ENCODE assay signal across 14 cellular contexts in the genomic region with DNA sequence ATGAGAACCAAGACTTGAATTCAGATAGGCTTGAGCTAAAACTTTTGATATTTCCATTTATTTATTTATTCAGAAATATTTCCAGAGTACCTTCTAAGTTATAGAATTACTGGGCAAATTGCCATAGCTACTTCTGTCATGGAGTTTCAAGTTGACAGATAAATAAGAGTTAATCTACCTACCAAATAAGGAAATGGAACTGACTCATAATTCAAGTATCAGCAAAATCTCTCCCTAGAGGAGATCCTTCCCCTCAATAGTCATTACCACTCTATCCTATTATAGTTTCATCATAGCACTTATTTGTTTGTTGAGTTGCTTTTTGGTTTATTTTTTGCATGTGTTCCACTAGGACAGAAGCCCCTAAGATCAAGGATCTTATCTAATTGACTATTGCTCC. TPM values are rescaled to one million over a fixed set of nuclear protein-coding genes. Genes with fewer than 3 reads are reported as not detected.
DNase-seq lines count a peak whose midpoint lies in the region; ATAC-seq lines count a peak whose summit lies in the region.
"Had no signal": no experiment of that assay in that cellular context is flagged by ENCODE, and none has a peak within 500 bp of the region (broad histone marks: within the 10 kb centered on the region; RNA-seq: fewer than 3 reads in every experiment).

No MANE protein-coding gene starts in this region.

- H3K9me3 ChIP-seq in mesenchymal stem cell (ENCODE audit: control insufficient read depth, low read length), result no peaks in the 10 kb centered on the region

- H4K91ac ChIP-seq in mesenchymal stem cell (ENCODE audit: low read length), result no peak overlapping the region

- no peak overlapping the region for H3K9ac ChIP-seq in mesenchymal stem cell (ENCODE audit: low read length)

- no peak overlapping the region for H2BK12ac ChIP-seq in mesenchymal stem cell (ENCODE audit: low read length in 2 of 2)

- no peak overlapping the region for H3K4me2 ChIP-seq in mesenchymal stem cell (ENCODE audit: low read length, poor library complexity, severe bottlenecking)

- H2BK15ac ChIP-seq in mesenchymal stem cell (ENCODE audit: low read depth, poor library complexity, severe bottlenecking), result no peak overlapping the region

- H3K14ac ChIP-seq in mesenchymal stem cell (ENCODE audit: low read length in 2 of 2), result no peak overlapping the region

- H2AK5ac ChIP-seq in mesenchymal stem cell (ENCODE audit: low read length, severe bottlenecking), result no peak overlapping the region

- no peak overlapping the region for H3K27ac ChIP-seq in mesenchymal stem cell (ENCODE audit: low read length, poor library complexity, severe bottlenecking)

- no peaks in the 10 kb centered on the region for H3K4me1 ChIP-seq in mesenchymal stem cell (ENCODE audit: control insufficient read depth, insufficient read depth, low read depth, low read length)

- H3K4ac ChIP-seq in mesenchymal stem cell (ENCODE audit: low read depth in 1 of 2, low read length in 2 of 2), result no peak overlapping the region

- peak; percentile 88 for ATAC-seq in GM18870 (IDR thresholded peaks at IDR 0.05; ENCODE audit: unreplicated experiment)
- peak; percentile 78 for ATAC-seq in GM21723 (IDR thresholded peaks at IDR 0.05; ENCODE audit: unreplicated experiment)
- peak; percentile 80 for ATAC-seq in HG03469 (IDR thresholded peaks at IDR 0.05; ENCODE audit: unreplicated experiment)
- no peak for ATAC-seq in HG02938 (IDR thresholded peaks at IDR 0.05; ENCODE audit: unreplicated experiment)
- ATAC-seq in HG03039 (IDR thresholded peaks at IDR 0.05; ENCODE audit: unreplicated experiment), result no peak
- ATAC-seq: T-helper 17 cell had no signal

- no peak overlapping the region for H2BK5ac ChIP-seq in mesenchymal stem cell (ENCODE audit: low read depth, low read length, poor library complexity, severe bottlenecking)

- H3K79me1 ChIP-seq in mesenchymal stem cell (replicated peaks; ENCODE audit: low read length, poor library complexity, severe bottlenecking), result no peaks in the 10 kb centered on the region

- H3K27me3 ChIP-seq in mesenchymal stem cell (ENCODE audit: control insufficient read depth in 1 of 2, insufficient read depth in 1 of 2, low read length in 2 of 2), result no peaks in the 10 kb centered on the region

- H3K18ac ChIP-seq in mesenchymal stem cell (ENCODE audit: low read depth in 1 of 2, low read length in 2 of 2), result no peak overlapping the region

- no peak overlapping the region for H4K8ac ChIP-seq in mesenchymal stem cell (ENCODE audit: low read length)

- no peak overlapping the region for H2AFZ ChIP-seq in mesenchymal stem cell (ENCODE audit: low read depth, low read length)

- H2BK120ac ChIP-seq in mesenchymal stem cell (ENCODE audit: low read depth, low read length), result no peak overlapping the region

- H3K36me3 ChIP-seq in mesenchymal stem cell (ENCODE audit: control insufficient read depth in 1 of 2, insufficient read depth in 2 of 2, low read depth in 1 of 2, low read length in 2 of 2), result no peaks in the 10 kb centered on the region

- DNase-seq in mesenchymal stem cell (peak; percentile 21), NCI-H2227 treated with DMSO at 0.1 percent for 48 hours (lab: John Stamatoyannopoulos, UW) (no peak)
- DNase-seq: activated CD8-positive, alpha-beta memory T cell treated with anti-CD3 and anti-CD28 coated beads for 24 hours; HCEC 1CT; IMR-90; NCI-H1694 treated with DMSO at 0.1 percent for 48 hours; nephron progenitor cell; NK-92 treated with Interleukin-12 subunit alpha and Interleukin-12 subunit beta, amount 100 ng/mL, for 24 hours; T-helper 17 cell had no signal

- H3K23ac ChIP-seq in mesenchymal stem cell (ENCODE audit: low read length in 2 of 2), result no peak overlapping the region

- no peak overlapping the region for H3K4me3 ChIP-seq in mesenchymal stem cell (ENCODE audit: insufficient read depth in 1 of 2, low read depth in 1 of 2, low read length in 2 of 2)

RNA-seq across cellular contexts. Expression of a gene that starts 48.8 kb away (rescaled TPM):
- polyA plus RNA-seq in mesenchymal stem cell (2013, experiment 1 of 2), result 0.01 TPM
- polyA plus RNA-seq in mesenchymal stem cell (2013, experiment 2 of 2), result 0.04 TPM
- polyA plus RNA-seq: IMR-90 had no signal

Comparison
In these comparisons a context has a peak if more than half of its experiments do, and no peak if none do; other contexts are left out.
1. ATAC-seq: peak in GM18870 (single experiment), GM21723 (single experiment) and HG03469 (single experiment); none in HG02938 (single experiment) and HG03039 (single experiment).